ENCODE assay signal across 17 cellular contexts in genomic region chr1:241212624-241213023, GRCh38.
A peak's percentile ranks its signal among the peaks of the same experiment; 100 is the strongest.
DNase-seq lines count a peak whose midpoint lies in the region; ATAC-seq, FAIRE-seq and TF ChIP-seq lines count a peak whose summit lies in the region.
"Had no signal": no experiment of that assay in that cellular context is flagged by ENCODE, and none has a peak within 500 bp of the region (broad histone marks: within the 10 kb centered on the region; RNA-seq: fewer than 3 reads in every experiment).

No MANE protein-coding gene starts in this region.

- peak overlapping the region in 1 of 4 donors; percentile 40 for H3K4me3 ChIP-seq in adrenal gland
- H3K4me3 ChIP-seq in hepatocyte = no peak overlapping the region
- H3K4me3 ChIP-seq: GM23338 had no signal

- POLR2A ChIA-PET in RWPE1 (lab: Yijun Ruan, JAX; ENCODE audit: low non-redundant PET) = no interaction called here

- intact Hi-C loops in adrenal gland (cut with DNase I) = no loop called here

- H3K4me1 ChIP-seq in adrenal gland (replicated peaks in 1 of 2) (peaks cover 0 to 4% of the 10 kb centered on the region in 2 donors), hepatocyte (ENCODE audit: insufficient read depth) (peaks cover 6% of the 10 kb centered on the region)

- no peak overlapping the region for H2AFZ ChIP-seq in hepatocyte
- H2AFZ ChIP-seq: GM23338 had no signal

- TF ChIP-seq POLR2A in GM12892 (IDR thresholded peaks at IDR 0.05; ENCODE audit: low read depth, low read length) = no peak
- TF ChIP-seq POLR2A in adrenal gland (IDR thresholded peaks at IDR 0.05) = no peak

- H3K27ac Mint-ChIP-seq in type B pancreatic cell = peak overlapping the region; percentile 43
- H3K27ac Mint-ChIP-seq: B cell; CD4-positive, alpha-beta T cell; GM23338; IgD-negative memory B cell had no signal

- no peaks in the 10 kb centered on the region for H4K20me1 ChIP-seq in hepatocyte (ENCODE audit: insufficient read depth, poor library complexity, severe bottlenecking)

- peak; percentile 40 for FAIRE-seq in GM12892 (lab: Jason Lieb, UNC)

- ATAC-seq in omental fat pad (ENCODE audit: low FRiP score) (no peak), GM21576 (IDR thresholded peaks at IDR 0.05; ENCODE audit: unreplicated experiment) (no peak)
- ATAC-seq: GM23338 had no signal

- TF ChIP-seq CTCF in adrenal gland (IDR thresholded peaks at IDR 0.05) (no peak), hepatocyte (IDR thresholded peaks at IDR 0.05; ENCODE audit: poor library complexity) (no peak), type B pancreatic cell (conservative IDR thresholded peaks at IDR 0.05) (no peak), RWPE1 (conservative IDR thresholded peaks at IDR 0.05; ENCODE audit: low read depth) (no peak), omental fat pad (IDR thresholded peaks at IDR 0.05) (no peak)

- H3K79me2 ChIP-seq in hepatocyte = no peaks in the 10 kb centered on the region

- no peaks in the 10 kb centered on the region for H3K36me3 Mint-ChIP-seq in type B pancreatic cell

- H3K36me3 ChIP-seq in adrenal gland (replicated peaks in 1 of 2) (no peaks in the 10 kb centered on the region), hepatocyte (replicated peaks; ENCODE audit: insufficient read depth, low read depth) (no peaks in the 10 kb centered on the region)

- H3K9me2 ChIP-seq in hepatocyte (replicated peaks; ENCODE audit: insufficient read depth) = no peaks in the 10 kb centered on the region

- 44 to 67% (median 48%) methylated on average over 6 of the region's 6 CpGs for WGBS in adrenal gland, 4 donors
- WGBS in hepatocyte (ENCODE audit: low lambda C conversion rate, missing lambda C conversion rate) = 81% methylated on average over 6 of the region's 6 CpGs

- H3K27ac ChIP-seq in adrenal gland = peak overlapping the region in 3 of 5 donors; percentile 19 to 55 (median 35)
- peak overlapping the region; percentile 48 for H3K27ac ChIP-seq in hepatocyte
- no peak overlapping the region for H3K27ac ChIP-seq in RWPE1

- CTCF ChIA-PET in RWPE1 (lab: Yijun Ruan, JAX) = interaction anchor here (0.6 to 0.7 kb wide), 2 partner anchors 23 to 88 kb away, joined by 3 read pairs; no protein-coding TSS in a partner anchor

- DNase-seq in GM12892 (ENCODE audit: insufficient read length) (no peak), adrenal gland (peak in 2 of 7 donors; percentile 10 to 14), hepatocyte (ENCODE audit: low spot score) (no peak), type B pancreatic cell (ENCODE audit: extremely low spot score, unreplicated experiment) (no peak), RWPE1 (ENCODE audit: low spot score) (no peak), omental fat pad (ENCODE audit: low spot score) (no peak), medulla oblongata (ENCODE audit: extremely low spot score) (no peak)
- DNase-seq: CD4-positive, alpha-beta T cell; DMS153; DMS79 treated with DMSO at 0.1 percent for 48 hours; GDM1; H7; KG1 had no signal

- H3K4me3 Mint-ChIP-seq in type B pancreatic cell = no peak overlapping the region
- H3K4me3 Mint-ChIP-seq: B cell; CD4-positive, alpha-beta T cell; GM23338; IgD-negative memory B cell had no signal

- peaks cover 11% of the 10 kb centered on the region for H3K4me1 Mint-ChIP-seq in type B pancreatic cell (ENCODE audit: unreplicated experiment)
- H3K4me1 Mint-ChIP-seq: B cell, IgD-negative memory B cell had no signal

- H3K27me3 ChIP-seq in adrenal gland (no peaks in the 10 kb centered on the region), hepatocyte (no peaks in the 10 kb centered on the region)

- peak overlapping the region; percentile 28 for H3K4me2 ChIP-seq in hepatocyte
- H3K4me2 ChIP-seq: GM23338 had no signal

- H3K27me3 Mint-ChIP-seq in type B pancreatic cell = no peaks in the 10 kb centered on the region
- H3K27me3 Mint-ChIP-seq: B cell; CD4-positive, alpha-beta T cell; IgD-negative memory B cell had no signal

- no peaks in the 10 kb centered on the region for H3K9me3 ChIP-seq in adrenal gland (replicated peaks in 1 of 3)
- no peaks in the 10 kb centered on the region for H3K9me3 ChIP-seq in hepatocyte (ENCODE audit: low read depth)

- no peaks in the 10 kb centered on the region for H3K9me3 Mint-ChIP-seq in type B pancreatic cell
- H3K9me3 Mint-ChIP-seq: GM23338 had no signal
